ENCODE assay signal across 8 cellular contexts in the genomic region with DNA sequence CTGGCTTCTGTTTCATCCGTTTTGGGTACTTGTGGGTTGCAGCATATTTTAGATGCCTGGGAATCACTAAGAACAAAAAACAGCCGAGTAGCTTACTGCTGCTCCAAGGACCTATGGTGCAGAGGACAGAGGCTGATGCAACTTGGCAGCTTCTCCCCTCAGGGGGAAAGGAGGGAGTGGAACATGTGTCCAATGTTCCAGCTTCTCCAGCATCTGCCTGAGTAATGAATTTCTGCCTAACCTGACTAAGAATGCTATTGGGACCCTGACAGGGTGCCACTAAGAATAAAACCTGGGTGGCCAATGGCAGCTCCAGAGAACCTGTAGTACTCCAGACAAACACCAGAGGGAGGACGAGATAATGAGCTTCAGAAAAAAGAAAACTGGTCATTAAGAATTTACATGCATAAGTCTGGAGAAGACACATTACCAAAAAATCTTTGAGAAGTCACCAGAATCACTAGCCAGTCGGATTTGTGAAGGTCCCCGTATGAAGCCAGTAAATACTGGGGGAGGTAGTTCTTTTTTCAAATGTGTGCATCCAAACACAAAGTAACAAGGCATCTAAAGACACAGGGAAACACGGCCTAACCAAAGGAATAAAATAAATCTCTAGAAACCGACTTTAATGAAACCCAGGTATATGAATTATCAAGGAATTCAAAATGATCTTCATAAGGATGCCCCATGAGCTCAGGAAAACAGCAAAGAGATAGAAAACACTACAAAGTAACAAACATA.
DNase-seq lines count a peak whose midpoint lies in the region; ATAC-seq and TF ChIP-seq lines count a peak whose summit lies in the region.

No MANE protein-coding gene starts in this region.

- no peak overlapping the region for H3K4me2 ChIP-seq in GM23338
- H3K4me2 ChIP-seq in MM.1S (ENCODE audit: low read depth, low read length): no peak overlapping the region

- H3K4me1 ChIP-seq in GM23338 (ENCODE audit: insufficient read depth) (peaks cover 5% of the 10 kb centered on the region; the same call in 1 of the 2 replicates), MM.1S (ENCODE audit: low read length) (no peaks in the 10 kb centered on the region)

- H3K27ac ChIP-seq in GM23338 (ENCODE audit: low read depth) (no peak overlapping the region), MM.1S (ENCODE audit: low read length) (no peak overlapping the region)

- DNase-seq in NCI-H345 (lab: John Stamatoyannopoulos, UW) (peak; percentile 1), NCI-H345 treated with DMSO at 0.1 percent for 48 hours (lab: John Stamatoyannopoulos, UW; ENCODE audit: unreplicated experiment) (no peak), GM23338 (ENCODE audit: low spot score) (peak; percentile 70), MM.1S (peak; percentile 41), foreskin fibroblast (peak; percentile 3 to 62), skeletal muscle cell (ENCODE audit: low read depth) (peak; percentile 72), NCI-H774 (lab: John Stamatoyannopoulos, UW) (no peak)
- peak; percentile 44 for DNase-seq in activated CD8-positive, alpha-beta memory T cell treated with anti-CD3 and anti-CD28 coated beads, Interleukin-2, amount 10 ng/mL, durations not matched to agents 7 days and 5 days

- H3F3A ChIP-seq in GM23338 (replicated peaks; ENCODE audit: low read depth): no peaks in the 10 kb centered on the region
- H3F3A ChIP-seq in MM.1S (ENCODE audit: insufficient read depth, low read length): no peaks in the 10 kb centered on the region

- TF ChIP-seq CTCF in GM23338 (conservative IDR thresholded peaks at IDR 0.05; ENCODE audit: low read depth in 2 of 2) (peak; percentile 60 to 74), MM.1S (IDR thresholded peaks at IDR 0.05; ENCODE audit: low read length) (peak; percentile 73), foreskin fibroblast (IDR thresholded peaks at IDR 0.05; ENCODE audit: low read depth, low read length) (peak; percentile 56)

- H3K9me3 Mint-ChIP-seq in GM23338: peaks cover 2% of the 10 kb centered on the region
- no peaks in the 10 kb centered on the region for H3K9me3 Mint-ChIP-seq in activated CD8-positive, alpha-beta memory T cell treated with anti-CD3 and anti-CD28 coated beads, Interleukin-2, amount 10 ng/mL, durations not matched to agents 7 days and 5 days (ENCODE audit: low read depth)

- H3K9ac ChIP-seq in MM.1S (ENCODE audit: low read length): no peak overlapping the region

- H3K36me3 ChIP-seq in GM23338 (ENCODE audit: insufficient read depth) (no peaks in the 10 kb centered on the region), MM.1S (replicated peaks; ENCODE audit: insufficient read depth, low read length) (no peaks in the 10 kb centered on the region)

- H3K27me3 ChIP-seq in GM23338 (ENCODE audit: insufficient read depth) (no peaks in the 10 kb centered on the region), MM.1S (replicated peaks; ENCODE audit: insufficient read depth, low read length) (no peaks in the 10 kb centered on the region)

- 0 out of 2 replicates have a peak, but pooled peaks cover 4% of the 10 kb centered on the region for H3K9me2 ChIP-seq in GM23338 (ENCODE audit: insufficient read depth)
- H3K9me2 ChIP-seq in MM.1S (replicated peaks; ENCODE audit: insufficient read depth, low read length): no peaks in the 10 kb centered on the region

- peaks cover 18% of the 10 kb centered on the region; the same call in 2 of the 3 replicates for H3K4me1 Mint-ChIP-seq in GM23338
- no peaks in the 10 kb centered on the region for H3K4me1 Mint-ChIP-seq in activated CD8-positive, alpha-beta memory T cell treated with anti-CD3 and anti-CD28 coated beads, Interleukin-2, amount 10 ng/mL, durations not matched to agents 7 days and 5 days

- H3K27ac Mint-ChIP-seq in GM23338: no peak overlapping the region; the same call in 1 of the 2 replicates
- H3K27ac Mint-ChIP-seq in activated CD8-positive, alpha-beta memory T cell treated with anti-CD3 and anti-CD28 coated beads, Interleukin-2, amount 10 ng/mL, durations not matched to agents 7 days and 5 days: no peak overlapping the region

- no peaks in the 10 kb centered on the region for H3K36me3 Mint-ChIP-seq in GM23338 (ENCODE audit: low read depth)
- no peaks in the 10 kb centered on the region for H3K36me3 Mint-ChIP-seq in activated CD8-positive, alpha-beta memory T cell treated with anti-CD3 and anti-CD28 coated beads, Interleukin-2, amount 10 ng/mL, durations not matched to agents 7 days and 5 days

- H4K20me1 ChIP-seq in GM23338 (replicated peaks; ENCODE audit: insufficient read depth): no peaks in the 10 kb centered on the region
- H4K20me1 ChIP-seq in MM.1S (ENCODE audit: insufficient read depth, low read length): no peaks in the 10 kb centered on the region

- H3K4me3 ChIP-seq in GM23338: no peak overlapping the region
- no peak overlapping the region for H3K4me3 ChIP-seq in MM.1S (ENCODE audit: low read length)
- no peak overlapping the region for H3K4me3 ChIP-seq in foreskin fibroblast (ENCODE audit: low read depth in 1 of 2, low read length in 2 of 2)
- H3K4me3 ChIP-seq in skeletal muscle cell (ENCODE audit: low read depth, low read length): no peak overlapping the region

- H2AFZ ChIP-seq in GM23338 (0 out of 2 replicates have a peak overlapping the region, but pooled peaks have one; percentile 38), MM.1S (ENCODE audit: low read length) (no peak overlapping the region)

- peak; percentile 63 for ATAC-seq in GM23338
- peak; percentile 49 for ATAC-seq in activated CD8-positive, alpha-beta memory T cell treated with anti-CD3 and anti-CD28 coated beads, Interleukin-2, amount 10 ng/mL, durations not matched to agents 7 days and 5 days

- no peaks in the 10 kb centered on the region for H3K79me2 ChIP-seq in GM23338 (replicated peaks; ENCODE audit: insufficient read depth)
- no peaks in the 10 kb centered on the region for H3K79me2 ChIP-seq in MM.1S (ENCODE audit: low read length)

- CTCF ChIA-PET in activated CD8-positive, alpha-beta memory T cell treated with anti-CD3 and anti-CD28 coated beads, Interleukin-2, amount 10 ng/mL, durations not matched to agents 7 days and 5 days (lab: Charles Lee): interaction anchor here (0.9 to 2.3 kb wide), 13 partner anchors 9 to 510 kb away, joined by 3 to 12 read pairs (median 4); no protein-coding TSS in a partner anchor

- no peaks in the 10 kb centered on the region for H3K27me3 Mint-ChIP-seq in GM23338 (ENCODE audit: insufficient read depth, low read depth, poor library complexity)
- H3K27me3 Mint-ChIP-seq in activated CD8-positive, alpha-beta memory T cell treated with anti-CD3 and anti-CD28 coated beads, Interleukin-2, amount 10 ng/mL, durations not matched to agents 7 days and 5 days: no peaks in the 10 kb centered on the region

- H3K9me3 ChIP-seq in MM.1S (replicated peaks; ENCODE audit: insufficient read depth, low read length): no peaks in the 10 kb centered on the region

- H3K4me3 Mint-ChIP-seq in GM23338: no peak overlapping the region
- H3K4me3 Mint-ChIP-seq in activated CD8-positive, alpha-beta memory T cell treated with anti-CD3 and anti-CD28 coated beads, Interleukin-2, amount 10 ng/mL, durations not matched to agents 7 days and 5 days: no peak overlapping the region

TF ChIP-seq in GM23338, 12 proteins besides CTCF, POLR2A, EP300 and RAD21 (continues in another document):
- no peak for TF ChIP-seq NANOG (IDR thresholded peaks at IDR 0.05; ENCODE audit: borderline replicate concordance)
- no peak for TF ChIP-seq EZH2 (IDR thresholded peaks at IDR 0.05; ENCODE audit: low read depth, unreplicated experiment)
- TF ChIP-seq POLR2AphosphoS5 (IDR thresholded peaks at IDR 0.05; ENCODE audit: low read depth): no peak
- TF ChIP-seq ZNF114 (CRISPR knock-in tag; IDR thresholded peaks at IDR 0.05): no peak

Comparison
In these comparisons a context has a peak if more than half of its experiments do, and no peak if none do; other contexts are left out.
1. DNase-seq: peak in NCI-H345 (single experiment), GM23338 (single experiment), MM.1S (single experiment), activated CD8-positive, alpha-beta memory T cell treated with anti-CD3 and anti-CD28 coated beads, Interleukin-2, amount 10 ng/mL, durations not matched to agents 7 days and 5 days (single experiment), foreskin fibroblast (2 of 2) and skeletal muscle cell (single experiment); none in NCI-H345 treated with DMSO at 0.1 percent for 48 hours (single experiment) and NCI-H774 (single experiment).
2. Peak in every context shown above with its lines, with median percentiles within 50 percentile points of each other: CTCF ChIP-seq.